Comparison of ENCODE assay signal across 16 cellular contexts in genomic region chr2:207341816-207342215, GRCh38.
DNase-seq lines count a peak whose midpoint lies in the region; ATAC-seq lines count a peak whose summit lies in the region.
"Had no signal": no experiment of that assay in that cellular context is flagged by ENCODE, and none has a peak within 500 bp of the region (broad histone marks: within the 10 kb centered on the region; RNA-seq: fewer than 3 reads in every experiment).

No MANE protein-coding gene starts in this region.

- H3K27me3 ChIP-seq in HUES48 (ENCODE audit: control insufficient read depth, insufficient read depth, low read length) (no peaks in the 10 kb centered on the region), mesenchymal stem cell (ENCODE audit: control insufficient read depth in 1 of 2, insufficient read depth in 1 of 2, low read length in 2 of 2) (no peaks in the 10 kb centered on the region)
- H3K27me3 ChIP-seq: adrenal gland, upper lobe of left lung had no signal

- no peak overlapping the region for H3K14ac ChIP-seq in mesenchymal stem cell (ENCODE audit: low read length in 2 of 2)

- no peak overlapping the region for H2BK5ac ChIP-seq in mesenchymal stem cell (ENCODE audit: low read depth, low read length, poor library complexity, severe bottlenecking)

- DNase-seq in NCI-H748 (lab: John Stamatoyannopoulos, UW; ENCODE audit: unreplicated experiment), result peak; percentile 20
- no peak for DNase-seq in NCI-H748 treated with DMSO at 0.1 percent for 48 hours (lab: John Stamatoyannopoulos, UW)
- DNase-seq in cerebellar cortex (ENCODE audit: low spot score), result peak; percentile 40
- DNase-seq in mesenchymal stem cell, result no peak
- no peak for DNase-seq in effector CD4-positive, alpha-beta T cell
- DNase-seq in stimulated activated CD4-positive, alpha-beta T cell treated with anti-CD3 and anti-CD28 coated beads, Interleukin-4, amount 100 ng/mL, for 4 hours, result no peak
- DNase-seq: activated CD4-positive, alpha-beta memory T cell treated with anti-CD3 and anti-CD28 coated beads for 36 hours; HCEC 1CT; NCI-H1417 treated with DMSO at 0.1 percent for 48 hours; NCI-H226; nucleus accumbens; stimulated activated naive B cell treated with anti-CD40 and anti-IgM and Interleukin-4, amounts not matched to agents 10 μg/mL and 1 μg/mL and 100 μg/mL, for 72 hours; upper lobe of left lung had no signal

- peak overlapping the region; percentile 51 for H2BK120ac ChIP-seq in mesenchymal stem cell (ENCODE audit: low read depth, low read length)

- H3K4ac ChIP-seq in mesenchymal stem cell (ENCODE audit: low read depth in 1 of 2, low read length in 2 of 2), result no peak overlapping the region

- H2AFZ ChIP-seq in mesenchymal stem cell (ENCODE audit: low read depth, low read length), result no peak overlapping the region

- H3K79me1 ChIP-seq in mesenchymal stem cell (replicated peaks; ENCODE audit: low read length, poor library complexity, severe bottlenecking), result no peaks in the 10 kb centered on the region

- H2AK5ac ChIP-seq in mesenchymal stem cell (ENCODE audit: low read length, severe bottlenecking), result no peak overlapping the region

- H3K9ac ChIP-seq in HUES48 (ENCODE audit: low read depth, low read length), result no peak overlapping the region
- no peak overlapping the region for H3K9ac ChIP-seq in mesenchymal stem cell (ENCODE audit: low read length)

- no peak for ATAC-seq in GM21529 (IDR thresholded peaks at IDR 0.05; ENCODE audit: unreplicated experiment)
- ATAC-seq: stimulated activated naive B cell treated with anti-CD40 and anti-IgM and Interleukin-4, amounts not matched to agents 10 μg/mL and 1 μg/mL and 100 μg/mL, for 72 hours had no signal

- peak overlapping the region in 1 of 2 experiments; percentile 47 for H3K18ac ChIP-seq in mesenchymal stem cell (ENCODE audit: low read depth in 1 of 2, low read length in 2 of 2)

- no peak overlapping the region for H3K4me2 ChIP-seq in mesenchymal stem cell (ENCODE audit: low read length, poor library complexity, severe bottlenecking)

- H2BK15ac ChIP-seq in mesenchymal stem cell (ENCODE audit: low read depth, poor library complexity, severe bottlenecking), result no peak overlapping the region

- H3K27ac ChIP-seq in HUES48 (ENCODE audit: low read depth, low read length) (peak overlapping the region; percentile 56), mesenchymal stem cell (ENCODE audit: low read length, poor library complexity, severe bottlenecking) (no peak overlapping the region)
- H3K27ac ChIP-seq: adrenal gland, upper lobe of left lung had no signal

- no peak overlapping the region for H4K8ac ChIP-seq in mesenchymal stem cell (ENCODE audit: low read length)

- H3K23ac ChIP-seq in mesenchymal stem cell (ENCODE audit: low read length in 2 of 2), result no peak overlapping the region

- H3K4me1 ChIP-seq in HUES48 (ENCODE audit: control insufficient read depth, insufficient read depth, low read length) (peaks cover 24% of the 10 kb centered on the region), mesenchymal stem cell (ENCODE audit: control insufficient read depth, insufficient read depth, low read depth, low read length) (peaks cover 3% of the 10 kb centered on the region)
- H3K4me1 ChIP-seq: adrenal gland had no signal

- H2BK12ac ChIP-seq in mesenchymal stem cell (ENCODE audit: low read length in 2 of 2), result no peak overlapping the region

- H3K36me3 ChIP-seq in HUES48 (ENCODE audit: control insufficient read depth, insufficient read depth, low read length) (no peaks in the 10 kb centered on the region), mesenchymal stem cell (ENCODE audit: control insufficient read depth in 1 of 2, insufficient read depth in 2 of 2, low read depth in 1 of 2, low read length in 2 of 2) (no peaks in the 10 kb centered on the region)
- H3K36me3 ChIP-seq: adrenal gland, upper lobe of left lung had no signal

- no peak overlapping the region for H3K4me3 ChIP-seq in HUES48 (ENCODE audit: low read depth, low read length)
- no peak overlapping the region for H3K4me3 ChIP-seq in mesenchymal stem cell (ENCODE audit: insufficient read depth in 1 of 2, low read depth in 1 of 2, low read length in 2 of 2)
- H3K4me3 ChIP-seq: adrenal gland, upper lobe of left lung had no signal

- no peak overlapping the region for H4K91ac ChIP-seq in mesenchymal stem cell (ENCODE audit: low read length)

- H3K9me3 ChIP-seq in HUES48 (ENCODE audit: control insufficient read depth, insufficient read depth, low read length), result no peaks in the 10 kb centered on the region
- no peaks in the 10 kb centered on the region for H3K9me3 ChIP-seq in mesenchymal stem cell (ENCODE audit: control insufficient read depth, low read length)
- H3K9me3 ChIP-seq: adrenal gland, upper lobe of left lung had no signal

Comparison
In these comparisons a context has a peak if more than half of its experiments do, and no peak if none do; other contexts are left out.
1. DNase-seq: peak in NCI-H748 (single experiment) and cerebellar cortex (single experiment); none in NCI-H748 treated with DMSO at 0.1 percent for 48 hours (single experiment), mesenchymal stem cell (single experiment), effector CD4-positive, alpha-beta T cell (single experiment) and stimulated activated CD4-positive, alpha-beta T cell treated with anti-CD3 and anti-CD28 coated beads, Interleukin-4, amount 100 ng/mL, for 4 hours (0 of 2).